In the genomic region with DNA sequence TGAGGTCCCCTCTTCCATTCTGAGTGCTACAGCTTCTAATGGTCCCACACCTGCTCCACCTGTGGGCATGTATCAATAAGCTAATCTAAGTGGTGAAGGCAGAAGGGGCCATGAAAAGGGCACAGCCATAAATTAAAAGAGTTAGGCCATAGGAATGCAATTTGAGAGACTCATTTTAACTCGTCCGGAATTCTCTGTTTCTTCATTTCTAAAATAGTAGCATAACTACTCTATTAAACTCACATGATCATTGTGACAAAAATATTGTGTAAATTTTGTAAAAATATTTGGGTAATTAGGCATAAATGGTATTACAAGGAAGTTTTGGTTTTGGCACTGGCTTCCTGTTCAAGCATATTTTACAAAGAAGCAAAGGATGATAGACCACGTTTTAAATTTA, we compare ENCODE assay signal across 30 cellular contexts.
"Had no signal": no experiment of that assay in that cellular context is flagged by ENCODE, and none has a peak within 500 bp of the region (broad histone marks: within the 10 kb centered on the region; RNA-seq: fewer than 3 reads in every experiment).

No MANE protein-coding gene starts in this region.

- H3K9me3 ChIP-seq: neutrophil, ovary, right lobe of liver, tibial nerve had no signal

- H3K27me3 ChIP-seq: brain microvascular endothelial cell, ovary, right lobe of liver, tibial nerve had no signal

- H3K4me3 Mint-ChIP-seq: activated naive CD8-positive, alpha-beta T cell treated with anti-CD3 and anti-CD28 coated beads for 36 hours; effector memory CD8-positive, alpha-beta T cell; mesothelial cell of epicardium; naive B cell; nephron progenitor cell; stimulated activated effector memory CD8-positive, alpha-beta T cell treated with anti-CD3 and anti-CD28 coated beads, Interleukin-12 subunit alpha, Interleukin-12 subunit beta, amount 100 ng/mL, for 72 hours; T-helper 1 cell treated with Interleukin-12 subunit alpha and Interleukin-12 subunit beta and Interleukin-4 antibody, amounts not matched to agents 30 μg/mL and 1 μg/mL, for 36 hours had no signal

- H3K9me3 Mint-ChIP-seq: activated naive CD8-positive, alpha-beta T cell treated with anti-CD3 and anti-CD28 coated beads for 36 hours; T-helper 1 cell treated with Interleukin-12 subunit alpha and Interleukin-12 subunit beta and Interleukin-4 antibody, amounts not matched to agents 30 μg/mL and 1 μg/mL, for 36 hours had no signal

- H3K27ac Mint-ChIP-seq: activated naive CD8-positive, alpha-beta T cell treated with anti-CD3 and anti-CD28 coated beads for 36 hours; effector memory CD8-positive, alpha-beta T cell; mesothelial cell of epicardium; naive B cell; nephron progenitor cell; progenitor cell of endocrine pancreas; stimulated activated effector memory CD8-positive, alpha-beta T cell treated with anti-CD3 and anti-CD28 coated beads, Interleukin-12 subunit alpha, Interleukin-12 subunit beta, amount 100 ng/mL, for 72 hours; T-helper 1 cell treated with Interleukin-12 subunit alpha and Interleukin-12 subunit beta and Interleukin-4 antibody, amounts not matched to agents 30 μg/mL and 1 μg/mL, for 36 hours had no signal

- DNase-seq: activated CD4-positive, alpha-beta T cell treated with anti-CD3 and anti-CD28 coated beads for 48 hours; activated CD4-positive, alpha-beta T cell treated with anti-CD3 and anti-CD28 coated beads, Interleukin-2, amount 50 U/mL, for 48 hours; activated CD8-positive, alpha-beta memory T cell treated with anti-CD3 and anti-CD28 coated beads for 24 hours; activated effector memory CD4-positive, alpha-beta T cell treated with Interleukin-2 at 50 U/mL for 16 hours; activated naive CD4-positive, alpha-beta T cell treated with Interleukin-2 at 50 U/mL for 16 hours; activated naive CD8-positive, alpha-beta T cell treated with anti-CD3 and anti-CD28 coated beads for 36 hours; amniotic stem cell; effector memory CD8-positive, alpha-beta T cell; erythroblast; left cardiac atrium; left ventricle myocardium superior; naive B cell; nephron progenitor cell; ovary; right lobe of liver; stimulated activated CD4-positive, alpha-beta T cell treated with anti-CD3 and anti-CD28 coated beads, Interleukin-4, amount 100 ng/mL, for 24 hours; SW 1271; T1000; WERI-Rb-1 had no signal

- H3K4me1 ChIP-seq: foreskin keratinocyte, right lobe of liver, tibial nerve had no signal

- H3K27me3 Mint-ChIP-seq: activated naive CD8-positive, alpha-beta T cell treated with anti-CD3 and anti-CD28 coated beads for 36 hours; effector memory CD8-positive, alpha-beta T cell had no signal

- H3K36me3 ChIP-seq: brain microvascular endothelial cell, neutrophil, ovary, right lobe of liver, WERI-Rb-1 had no signal

- H3K4me1 Mint-ChIP-seq: activated naive CD8-positive, alpha-beta T cell treated with anti-CD3 and anti-CD28 coated beads for 36 hours; naive B cell; stimulated activated effector memory CD8-positive, alpha-beta T cell treated with anti-CD3 and anti-CD28 coated beads, Interleukin-12 subunit alpha, Interleukin-12 subunit beta, amount 100 ng/mL, for 72 hours had no signal

- H3K4me3 ChIP-seq: coronary artery, ovary, right lobe of liver, skin epidermis, tibial nerve had no signal

- H3K27ac ChIP-seq: brain microvascular endothelial cell, coronary artery, foreskin keratinocyte, neutrophil, ovary, right lobe of liver, tibial nerve, WERI-Rb-1 had no signal

- H3K36me3 Mint-ChIP-seq: activated naive CD8-positive, alpha-beta T cell treated with anti-CD3 and anti-CD28 coated beads for 36 hours; naive B cell; stimulated activated effector memory CD8-positive, alpha-beta T cell treated with anti-CD3 and anti-CD28 coated beads, Interleukin-12 subunit alpha, Interleukin-12 subunit beta, amount 100 ng/mL, for 72 hours had no signal

- ATAC-seq: activated CD4-positive, CD25-positive, alpha-beta regulatory T cell treated with anti-CD3 and anti-CD28 coated beads, Interleukin-2, amount 50 U/mL, for 24 hours; effector memory CD8-positive, alpha-beta T cell; left cardiac atrium; left ventricle myocardium superior; right lobe of liver; stimulated activated effector memory CD8-positive, alpha-beta T cell treated with anti-CD3 and anti-CD28 coated beads, Interleukin-12 subunit alpha, Interleukin-12 subunit beta, amount 100 ng/mL, for 72 hours had no signal
